ENCODE assay signal across 1 cellular context in genomic region chr10:117364121-117364960, GRCh38.
TF ChIP-seq lines count a peak whose summit lies in the region.

No MANE protein-coding gene starts in this region.

TF ChIP-seq in HepG2, 621 proteins besides CTCF, POLR2A, EP300 and RAD21 (continued from another document):
- peak; percentile 57; the same call in 1 of the 2 replicates for TF ChIP-seq ZNF646 (CRISPR knock-in tag; IDR thresholded peaks at IDR 0.05)
- TF ChIP-seq CEBPB (IDR thresholded peaks at IDR 0.05; ENCODE audit: borderline replicate concordance, low read depth, low read length), result peak; percentile 73; the same call in 1 of the 2 replicates
- no peak for TF ChIP-seq TAF1 (CRISPR knock-in tag; IDR thresholded peaks at IDR 0.05)
- TF ChIP-seq ZNF704 (CRISPR knock-in tag; IDR thresholded peaks at IDR 0.05; ENCODE audit: borderline replicate concordance), result no peak
- no peak for TF ChIP-seq BRCA1 (CRISPR knock-in tag; IDR thresholded peaks at IDR 0.05)
- TF ChIP-seq ZNF382 (CRISPR knock-in tag; IDR thresholded peaks at IDR 0.05; ENCODE audit: borderline replicate concordance), result no peak
- TF ChIP-seq ETV5 (CRISPR knock-in tag; IDR thresholded peaks at IDR 0.05; ENCODE audit: borderline replicate concordance), result no peak
- TF ChIP-seq PRPF4 (IDR thresholded peaks at IDR 0.05; ENCODE audit: low read depth, low read length, poor library complexity, severe bottlenecking), result peak; percentile 31
- TF ChIP-seq ZMYM3 (CRISPR knock-in tag; IDR thresholded peaks at IDR 0.05), result 0 out of 2 replicates have a peak, but pooled peaks have one; percentile 31
